In the genomic region with DNA sequence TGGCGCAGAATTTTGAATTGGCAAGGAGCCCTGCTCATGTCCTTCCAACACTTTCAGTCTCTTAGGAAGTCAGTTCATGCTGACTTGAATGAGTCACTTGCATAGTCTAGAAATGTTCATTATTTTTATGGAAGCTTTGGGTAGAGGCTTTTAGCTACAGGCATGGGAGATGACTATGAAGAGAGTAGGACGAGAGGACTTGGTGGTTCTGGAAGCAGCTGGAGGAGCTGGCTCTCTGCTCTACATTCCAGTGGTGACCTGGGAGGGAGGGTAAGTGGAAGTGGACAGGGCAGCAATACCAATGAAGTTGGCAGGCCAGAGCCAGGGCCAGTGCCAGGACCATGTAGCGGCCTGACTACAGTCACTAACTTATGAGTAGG, we compare ENCODE assay signal across 1 cellular context.
TF ChIP-seq lines count a peak whose summit lies in the region.

No MANE protein-coding gene starts in this region.

TF ChIP-seq in H1, 55 proteins besides CTCF, POLR2A, EP300 and RAD21:
- TF ChIP-seq JUN (IDR thresholded peaks at IDR 0.05; ENCODE audit: low read depth, low read length) (no peak), POLR2AphosphoS5 (IDR thresholded peaks at IDR 0.05; ENCODE audit: low read depth, low read length) (peak; percentile 56; the same call in 1 of the 2 replicates)
